Comparison of ENCODE assay signal across 9 cellular contexts in genomic region chr12:8644345-8645248, GRCh38. TPM values are rescaled to one million over a fixed set of nuclear protein-coding genes. Genes with fewer than 3 reads are reported as not detected.
DNase-seq lines count a peak whose midpoint lies in the region; ATAC-seq, FAIRE-seq and TF ChIP-seq lines count a peak whose summit lies in the region.
"Had no signal": no experiment of that assay in that cellular context is flagged by ENCODE, and none has a peak within 500 bp of the region (broad histone marks: within the 10 kb centered on the region; RNA-seq: fewer than 3 reads in every experiment).

No MANE protein-coding gene starts in this region.

- H3K36me3 ChIP-seq in OCI-LY1 (ENCODE audit: insufficient read depth, low read length) (no peaks in the 10 kb centered on the region), mammary epithelial cell (ENCODE audit: insufficient read depth, low read length) (no peaks in the 10 kb centered on the region)

- H3K4me2 ChIP-seq in OCI-LY1 (ENCODE audit: low read length), result peak overlapping the region; percentile 51
- H3K4me2 ChIP-seq in mammary epithelial cell (ENCODE audit: insufficient read depth, low read depth, low read length), result no peak overlapping the region

- peaks cover 45% of the 10 kb centered on the region for H3K4me1 Mint-ChIP-seq in stimulated activated naive CD8-positive, alpha-beta T cell treated with anti-CD3 and anti-CD28 coated beads, Interleukin-15, Interleukin-2, amounts not matched to agents 100 ng/mL and 50 ng/mL, for 24 hours (ENCODE audit: low read depth)

- H3F3A ChIP-seq in OCI-LY1 (ENCODE audit: insufficient read depth, low read length), result peaks cover 8% of the 10 kb centered on the region; the same call in 1 of the 2 replicates

- no peak overlapping the region for H2AFZ ChIP-seq in OCI-LY1 (ENCODE audit: low read length)
- H2AFZ ChIP-seq in mammary epithelial cell (ENCODE audit: low read depth, low read length), result no peak overlapping the region

- DNase-seq in mammary epithelial cell (peak; percentile 68), cerebellar nuclear complex (lab: John Stamatoyannopoulos, UW) (no peak), urothelium cell line (ENCODE audit: low spot score) (no peak), COLO668 (lab: John Stamatoyannopoulos, UW; ENCODE audit: unreplicated experiment) (no peak)

- CTCF ChIA-PET in mammary epithelial cell (lab: Charles Lee; ENCODE audit: low non-redundant PET), result no interaction called here

- peak; percentile 33 for ATAC-seq in GM18519 (IDR thresholded peaks at IDR 0.05; ENCODE audit: low FRiP score, unreplicated experiment)
- ATAC-seq in HG02610 (IDR thresholded peaks at IDR 0.05; ENCODE audit: unreplicated experiment), result peak; percentile 53

- no peaks in the 10 kb centered on the region for H3K9me3 Mint-ChIP-seq in stimulated activated naive CD8-positive, alpha-beta T cell treated with anti-CD3 and anti-CD28 coated beads, Interleukin-15, Interleukin-2, amounts not matched to agents 100 ng/mL and 50 ng/mL, for 24 hours

- peaks cover 60% of the 10 kb centered on the region for H3K4me1 ChIP-seq in OCI-LY1 (ENCODE audit: insufficient read depth, low read length, severe bottlenecking)
- H3K4me1 ChIP-seq in mammary epithelial cell (ENCODE audit: insufficient read depth, low read length), result no peaks in the 10 kb centered on the region

- H3K27ac ChIP-seq in OCI-LY1 (ENCODE audit: low read depth, low read length, poor library complexity, severe bottlenecking) (peak overlapping the region; percentile 99), mammary epithelial cell (ENCODE audit: insufficient read depth, low read depth, low read length) (no peak overlapping the region)

- BruUV-seq in mammary epithelial cell (replicated peaks; lab: Mats Ljungman, UMichigan), result no TSS peak

- no peak for FAIRE-seq in urothelium cell line (lab: Jason Lieb, UNC)

- no peaks in the 10 kb centered on the region for H3K9me3 ChIP-seq in OCI-LY1 (ENCODE audit: low read length)
- no peaks in the 10 kb centered on the region for H3K9me3 ChIP-seq in mammary epithelial cell (replicated peaks; ENCODE audit: insufficient read depth, low read length)

- no peaks in the 10 kb centered on the region for H4K20me1 ChIP-seq in OCI-LY1 (ENCODE audit: insufficient read depth, low read length)
- no peaks in the 10 kb centered on the region for H4K20me1 ChIP-seq in mammary epithelial cell (ENCODE audit: insufficient read depth, low read length)

- peak overlapping the region; percentile 48 for H3K4me3 Mint-ChIP-seq in stimulated activated naive CD8-positive, alpha-beta T cell treated with anti-CD3 and anti-CD28 coated beads, Interleukin-15, Interleukin-2, amounts not matched to agents 100 ng/mL and 50 ng/mL, for 24 hours

- no peaks in the 10 kb centered on the region for H3K36me3 Mint-ChIP-seq in stimulated activated naive CD8-positive, alpha-beta T cell treated with anti-CD3 and anti-CD28 coated beads, Interleukin-15, Interleukin-2, amounts not matched to agents 100 ng/mL and 50 ng/mL, for 24 hours (ENCODE audit: low read depth)

- WGBS in mammary epithelial cell (ENCODE audit: low coverage, missing lambda C conversion rate), result 87% methylated on average over 5 of the region's 5 CpGs

- H3K27me3 Mint-ChIP-seq in stimulated activated naive CD8-positive, alpha-beta T cell treated with anti-CD3 and anti-CD28 coated beads, Interleukin-15, Interleukin-2, amounts not matched to agents 100 ng/mL and 50 ng/mL, for 24 hours, result peaks cover 4% of the 10 kb centered on the region

- H3K27me3 ChIP-seq in OCI-LY1 (ENCODE audit: insufficient read depth, low read length), result no peaks in the 10 kb centered on the region
- H3K27me3 ChIP-seq in mammary epithelial cell (ENCODE audit: insufficient read depth, low read length), result peaks cover 2% of the 10 kb centered on the region

- H3K4me3 ChIP-seq in OCI-LY1 (ENCODE audit: low read depth, low read length, poor library complexity, severe bottlenecking) (peak overlapping the region; percentile 15), mammary epithelial cell (replicated peaks in 1 of 3; ENCODE audit: insufficient read depth in 1 of 3, low read depth in 2 of 3, low read length in 3 of 3) (no peak overlapping the region)

- TF ChIP-seq CTCF in OCI-LY1 (IDR thresholded peaks at IDR 0.05; ENCODE audit: low read length) (no peak), mammary epithelial cell (conservative IDR thresholded peaks at IDR 0.05 in 1 of 2, IDR thresholded peaks at IDR 0.05 in 1 of 2; ENCODE audit: extremely low read depth in 1 of 2, insufficient read depth in 1 of 2, low read depth in 1 of 2, low read length in 2 of 2) (no peak)

- intact Hi-C loops in mammary epithelial cell (cut with micrococcal nuclease), result no loop called here

- H3K9ac ChIP-seq in OCI-LY1 (ENCODE audit: low read length), result peak overlapping the region; percentile 62
- H3K9ac ChIP-seq in mammary epithelial cell (ENCODE audit: insufficient read depth, low read length), result no peak overlapping the region

- no peaks in the 10 kb centered on the region for H3K79me2 ChIP-seq in OCI-LY1 (ENCODE audit: insufficient read depth, low read length)
- no peaks in the 10 kb centered on the region for H3K79me2 ChIP-seq in mammary epithelial cell (ENCODE audit: insufficient read depth, low read length)

- dilution Hi-C loops in mammary epithelial cell (cut with HindIII; ENCODE audit: low sequenced_read_pairs), result no loop called here

- peak overlapping the region; percentile 73 for H3K27ac Mint-ChIP-seq in stimulated activated naive CD8-positive, alpha-beta T cell treated with anti-CD3 and anti-CD28 coated beads, Interleukin-15, Interleukin-2, amounts not matched to agents 100 ng/mL and 50 ng/mL, for 24 hours

- in situ Hi-C loops in mammary epithelial cell (cut with MboI; ENCODE audit: low sequenced_read_pairs in 2 of 2), result no loop called here

- H3K9me2 ChIP-seq in OCI-LY1 (ENCODE audit: low read depth, low read length), result no peaks in the 10 kb centered on the region

RNA-seq across cellular contexts. Expression of gene MFAP5, which starts 18.0 kb away (rescaled TPM):
- 1 to 10 TPM; 2.4 to 7.5 TPM for total RNA-seq in mammary epithelial cell
- polyA plus RNA-seq in mammary epithelial cell, result 17.7 TPM
- 31.9 TPM for polyA minus RNA-seq in mammary epithelial cell

RNA-seq across cellular contexts. Expression of gene AICDA, which starts 31.9 kb away (rescaled TPM):
- not detected for total RNA-seq in mammary epithelial cell
- polyA plus RNA-seq in mammary epithelial cell, result not detected
- not detected for polyA minus RNA-seq in mammary epithelial cell
- total RNA-seq: fibroblast of villous mesenchyme had no signal

RNA-seq across cellular contexts. Expression of gene RIMKLB, which starts 53.2 kb away (rescaled TPM):
- total RNA-seq in mammary epithelial cell, result 10 to 100 TPM; 27.2 to 30.2 TPM
- 12.9 TPM for polyA plus RNA-seq in mammary epithelial cell
- polyA minus RNA-seq in mammary epithelial cell, result 34.4 TPM
